In genomic region chrX:49171752-49172279, GRCh38 we compare ENCODE assay signal across 8 cellular contexts. TPM values are rescaled to one million over a fixed set of nuclear protein-coding genes. Genes with fewer than 3 reads are reported as not detected.
DNase-seq lines count a peak whose midpoint lies in the region; ATAC-seq, FAIRE-seq and TF ChIP-seq lines count a peak whose summit lies in the region.

A gene with protein sequence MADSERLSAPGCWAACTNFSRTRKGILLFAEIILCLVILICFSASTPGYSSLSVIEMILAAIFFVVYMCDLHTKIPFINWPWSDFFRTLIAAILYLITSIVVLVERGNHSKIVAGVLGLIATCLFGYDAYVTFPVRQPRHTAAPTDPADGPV (plus strand): TSS chrX:49171898. CDS start chrX:49172001, 103 bp downstream.

- no peaks in the 10 kb centered on the region for H3K9me3 ChIP-seq in WERI-Rb-1 (ENCODE audit: severe bottlenecking)

- TF ChIP-seq CTCF in KMS-11 (conservative IDR thresholded peaks at IDR 0.05; ENCODE audit: low read depth, low read length) (no peak), WERI-Rb-1 (IDR thresholded peaks at IDR 0.05; ENCODE audit: low read depth, low read length) (no peak), bronchial epithelial cell (IDR thresholded peaks at IDR 0.05; ENCODE audit: insufficient read depth, low read length, severe bottlenecking) (no peak)

- peak; percentile 18 for ATAC-seq in GM19328 (IDR thresholded peaks at IDR 0.05; ENCODE audit: unreplicated experiment)

- peak within 1 kb of the TSS; percentile 85 for H3K27ac ChIP-seq in KMS-11
- peak within 1 kb of the TSS; percentile 59 for H3K27ac ChIP-seq in WERI-Rb-1

- DNase-seq in AG20443 (ENCODE audit: low spot score): peak; percentile 51
- DNase-seq in WERI-Rb-1: peak; percentile 50
- DNase-seq in bronchial epithelial cell (ENCODE audit: low read depth): peak; percentile 50
- DNase-seq in left kidney (ENCODE audit: low read depth, low spot score): peak; percentile 51
- DNase-seq in stimulated activated CD4-positive, alpha-beta T cell treated with anti-CD3 and anti-CD28 coated beads, TNF-alpha, amount 100 ng/mL, for 24 hours (ENCODE audit: low read depth in 3 of 3): peak; percentile 52 to 75 (median 56)
- DNase-seq in NCI-H1436 (lab: John Stamatoyannopoulos, UW): no peak

- peak within 1 kb of the TSS; percentile 52; the same call in 1 of the 2 replicates for H2AFZ ChIP-seq in KMS-11 (ENCODE audit: low read depth)

- H3K4me1 ChIP-seq in KMS-11 (ENCODE audit: low read depth, poor library complexity, severe bottlenecking): peaks cover 39% of the 10 kb centered on the region

- H3K4me2 ChIP-seq in KMS-11: peak within 1 kb of the TSS; percentile 80

- H3K79me2 ChIP-seq in KMS-11 (ENCODE audit: insufficient read depth, low read depth): peaks cover 17% of the 10 kb centered on the region; the same call in 1 of the 2 replicates

- H3K36me3 ChIP-seq in KMS-11 (ENCODE audit: insufficient read depth) (no peaks in the 10 kb centered on the region), WERI-Rb-1 (peaks cover 4% of the 10 kb centered on the region), bronchial epithelial cell (ENCODE audit: control insufficient read depth, insufficient read depth, low read length) (peaks cover 7% of the 10 kb centered on the region)

- H3K4me3 ChIP-seq in KMS-11 (IDR thresholded peaks at IDR 0.05; ENCODE audit: insufficient read depth, low read depth, low read length) (no peak within 1 kb of the TSS), WERI-Rb-1 (ENCODE audit: low read depth, low read length) (peak within 1 kb of the TSS; percentile 48), bronchial epithelial cell (ENCODE audit: low read depth, low read length) (peak within 1 kb of the TSS; percentile 79)

- no peaks in the 10 kb centered on the region for H4K20me1 ChIP-seq in KMS-11 (ENCODE audit: insufficient read depth)

- no peak for FAIRE-seq in bronchial epithelial cell (lab: Jason Lieb, UNC)

- H3K27me3 ChIP-seq in KMS-11 (ENCODE audit: insufficient read depth, low read depth) (no peaks in the 10 kb centered on the region), WERI-Rb-1 (ENCODE audit: insufficient read depth, low read depth, severe bottlenecking) (peaks cover 12% of the 10 kb centered on the region), bronchial epithelial cell (ENCODE audit: control insufficient read depth, insufficient read depth, low read length) (no peaks in the 10 kb centered on the region)

- peak within 1 kb of the TSS; percentile 85 for H3K9ac ChIP-seq in KMS-11

RNA-seq across cellular contexts. Expression of the gene that starts here (rescaled TPM):
- total RNA-seq in bronchial epithelial cell: 16.8 and 20.4 TPM in 2 replicates
